15 cellular contexts compared by ENCODE assay signal in genomic region chr13:28744091-28744536, GRCh38. TPM values are rescaled to one million over a fixed set of nuclear protein-coding genes. Genes with fewer than 3 reads are reported as not detected.
A peak's percentile ranks its signal among the peaks of the same experiment; 100 is the strongest.
DNase-seq lines count a peak whose midpoint lies in the region; ATAC-seq and TF ChIP-seq lines count a peak whose summit lies in the region.
"Had no signal": no experiment of that assay in that cellular context is flagged by ENCODE, and none has a peak within 500 bp of the region (broad histone marks: within the 10 kb centered on the region; RNA-seq: fewer than 3 reads in every experiment).

No MANE protein-coding gene starts in this region.

- in situ Hi-C loops in KBM-7 (cut with MboI; ENCODE audit: low pct_unique_long_range_greater_than_20kb, low sequenced_read_pairs): no loop called here

- no peaks in the 10 kb centered on the region for H3K36me3 Mint-ChIP-seq in activated CD4-positive, alpha-beta T cell treated with anti-CD3 and anti-CD28 coated beads, Interleukin-2, amount 10 ng/mL, durations not matched to agents 24 days and 14 days (ENCODE audit: low read depth)
- H3K36me3 Mint-ChIP-seq: activated CD4-positive, alpha-beta memory T cell treated with anti-CD3 and anti-CD28 coated beads for 36 hours; neural progenitor cell had no signal

- no peak overlapping the region for H3K4me3 Mint-ChIP-seq in activated CD4-positive, alpha-beta T cell treated with anti-CD3 and anti-CD28 coated beads, Interleukin-2, amount 10 ng/mL, durations not matched to agents 24 days and 14 days
- H3K4me3 Mint-ChIP-seq: activated CD4-positive, alpha-beta memory T cell treated with anti-CD3 and anti-CD28 coated beads for 36 hours; neural progenitor cell had no signal

- peak; percentile 27 for DNase-seq in AG08396 (ENCODE audit: low spot score)
- DNase-seq in KBM-7: peak; percentile 52
- DNase-seq in cardiac fibroblast (ENCODE audit: low read depth in 2 of 2): peak; percentile 70 to 90
- DNase-seq in iPS-NIHi7 (ENCODE audit: extremely low spot score): peak; percentile 61
- DNase-seq in activated CD4-positive, alpha-beta T cell treated with anti-CD3 and anti-CD28 coated beads, Interleukin-2, amount 10 ng/mL, durations not matched to agents 24 days and 14 days: no peak
- DNase-seq in NCI-H510A treated with DMSO at 0.1 percent for 48 hours (lab: John Stamatoyannopoulos, UW): no peak
- DNase-seq: activated CD4-positive, alpha-beta memory T cell treated with anti-CD3 and anti-CD28 coated beads for 36 hours; NCI-H1105; stimulated activated CD4-positive, alpha-beta T cell treated with anti-CD3 and anti-CD28 coated beads, Interleukin-4, amount 100 ng/mL, for 4 hours had no signal

- no peaks in the 10 kb centered on the region for H3K4me1 Mint-ChIP-seq in activated CD4-positive, alpha-beta T cell treated with anti-CD3 and anti-CD28 coated beads, Interleukin-2, amount 10 ng/mL, durations not matched to agents 24 days and 14 days

- intact Hi-C loops in activated CD4-positive, alpha-beta T cell treated with anti-CD3 and anti-CD28 coated beads, Interleukin-2, amount 10 ng/mL, durations not matched to agents 24 days and 14 days (cut with micrococcal nuclease): no loop called here

- H3K27ac Mint-ChIP-seq in activated CD4-positive, alpha-beta T cell treated with anti-CD3 and anti-CD28 coated beads, Interleukin-2, amount 10 ng/mL, durations not matched to agents 24 days and 14 days: no peak overlapping the region
- H3K27ac Mint-ChIP-seq: activated CD4-positive, alpha-beta memory T cell treated with anti-CD3 and anti-CD28 coated beads for 36 hours; neural progenitor cell had no signal

- no peak for TF ChIP-seq CTCF in cardiac fibroblast (IDR thresholded peaks at IDR 0.05; ENCODE audit: low read depth, low read length)

- peaks cover 3% of the 10 kb centered on the region for H3K27me3 Mint-ChIP-seq in activated CD4-positive, alpha-beta T cell treated with anti-CD3 and anti-CD28 coated beads, Interleukin-2, amount 10 ng/mL, durations not matched to agents 24 days and 14 days
- H3K27me3 Mint-ChIP-seq: activated CD4-positive, alpha-beta memory T cell treated with anti-CD3 and anti-CD28 coated beads for 36 hours had no signal

- no peak overlapping the region for H3K4me3 ChIP-seq in cardiac fibroblast (replicated peaks in 1 of 2; ENCODE audit: low read depth in 2 of 2, low read length in 2 of 2)
- H3K4me3 ChIP-seq: adrenal gland, BLaER1, neural progenitor cell had no signal

- ATAC-seq in HG02678 (IDR thresholded peaks at IDR 0.05; ENCODE audit: unreplicated experiment) (no peak), GM18502 (IDR thresholded peaks at IDR 0.05; ENCODE audit: poor library complexity, unreplicated experiment) (no peak)
- ATAC-seq: Panc1 had no signal

- no peaks in the 10 kb centered on the region for H3K9me3 Mint-ChIP-seq in activated CD4-positive, alpha-beta T cell treated with anti-CD3 and anti-CD28 coated beads, Interleukin-2, amount 10 ng/mL, durations not matched to agents 24 days and 14 days
- H3K9me3 Mint-ChIP-seq: activated CD4-positive, alpha-beta memory T cell treated with anti-CD3 and anti-CD28 coated beads for 36 hours; neural progenitor cell had no signal

RNA-seq across cellular contexts. Expression of gene SLC46A3, which starts 25.3 kb away (rescaled TPM):
- total RNA-seq in activated CD4-positive, alpha-beta T cell treated with anti-CD3 and anti-CD28 coated beads, Interleukin-2, amount 10 ng/mL, durations not matched to agents 24 days and 14 days: 3.1 and 3.3 TPM in 2 replicates

Comparison
In these comparisons a context has a peak if more than half of its experiments do, and no peak if none do; other contexts are left out.
1. DNase-seq: peak in AG08396 (single experiment), KBM-7 (single experiment), cardiac fibroblast (2 of 2) and iPS-NIHi7 (single experiment); none in activated CD4-positive, alpha-beta T cell treated with anti-CD3 and anti-CD28 coated beads, Interleukin-2, amount 10 ng/mL, durations not matched to agents 24 days and 14 days (single experiment) and NCI-H510A treated with DMSO at 0.1 percent for 48 hours (single experiment).